17 cellular contexts compared by ENCODE assay signal in the genomic region with DNA sequence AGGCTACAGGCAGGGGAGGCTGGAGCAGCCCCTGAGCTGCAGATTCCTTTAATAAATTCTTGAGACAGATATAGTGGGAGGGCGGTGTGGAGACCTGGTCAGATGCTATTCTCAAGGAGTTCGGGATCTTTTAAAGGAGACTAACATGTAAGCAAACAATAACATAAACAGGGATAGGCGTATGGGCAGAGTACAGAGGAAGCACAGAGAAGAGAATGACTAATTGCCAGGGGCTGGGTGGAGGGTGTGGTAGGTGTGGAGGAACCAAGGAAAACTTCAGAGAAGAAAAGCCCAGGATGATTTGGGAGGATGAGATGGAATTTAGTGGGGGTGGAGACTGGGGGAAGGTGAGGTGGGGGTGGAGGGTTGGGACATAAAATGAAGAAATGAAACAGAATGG. TPM values are rescaled to one million over a fixed set of nuclear protein-coding genes. Genes with fewer than 3 reads are reported as not detected.
DNase-seq lines count a peak whose midpoint lies in the region; ATAC-seq and TF ChIP-seq lines count a peak whose summit lies in the region.
"Had no signal": no experiment of that assay in that cellular context is flagged by ENCODE, and none has a peak within 500 bp of the region (broad histone marks: within the 10 kb centered on the region; RNA-seq: fewer than 3 reads in every experiment).

No MANE protein-coding gene starts in this region.

- no peaks in the 10 kb centered on the region for H3K27me3 ChIP-seq in breast epithelium
- no peaks in the 10 kb centered on the region for H3K27me3 ChIP-seq in tibial artery

- CTCF ChIA-PET in MCF 10A (lab: Yijun Ruan, JAX) = interaction anchor here (0.6 kb wide), 1 partner anchor 89 kb away, joined by 3 read pairs; no protein-coding TSS in a partner anchor

- no peak overlapping the region for H3K4me3 Mint-ChIP-seq in MCF 10A (ENCODE audit: unreplicated experiment)
- H3K4me3 Mint-ChIP-seq: CD14-positive monocyte; CD8-positive, alpha-beta T cell; GM23338 had no signal

- H3K27me3 Mint-ChIP-seq in MCF 10A (ENCODE audit: insufficient read depth, unreplicated experiment) = no peaks in the 10 kb centered on the region

- no peaks in the 10 kb centered on the region for H3K9me3 Mint-ChIP-seq in MCF 10A (ENCODE audit: unreplicated experiment)
- H3K9me3 Mint-ChIP-seq: CD8-positive, alpha-beta T cell had no signal

- H3K4me1 ChIP-seq in breast epithelium = no peaks in the 10 kb centered on the region
- H3K4me1 ChIP-seq in tibial artery = no peaks in the 10 kb centered on the region
- H3K4me1 ChIP-seq: Caco-2 had no signal

- intact Hi-C loops in MCF 10A (cut with micrococcal nuclease) = no loop called here
- intact Hi-C loops in breast epithelium (cut with DNase I; ENCODE audit: low total_unique reads) = no loop called here
- intact Hi-C loops in left cardiac atrium (cut with DNase I) = no loop called here
- intact Hi-C loops in tibial artery (cut with DNase I; ENCODE audit: low total_unique reads) = no loop called here

- TF ChIP-seq CTCF in MCF 10A (IDR thresholded peaks at IDR 0.05; ENCODE audit: unreplicated experiment) (no peak), breast epithelium (IDR thresholded peaks at IDR 0.05) (no peak), tibial artery (IDR thresholded peaks at IDR 0.05) (no peak)

- no peak overlapping the region for H3K27ac ChIP-seq in breast epithelium
- no peak overlapping the region for H3K27ac ChIP-seq in tibial artery
- H3K27ac ChIP-seq: 22Rv1 had no signal

- TF ChIP-seq POLR2A in breast epithelium (IDR thresholded peaks at IDR 0.05) = no peak

- no peak overlapping the region for H3K27ac Mint-ChIP-seq in MCF 10A (ENCODE audit: low read depth, unreplicated experiment)
- H3K27ac Mint-ChIP-seq: CD8-positive, alpha-beta T cell; GM23338 had no signal

- POLR2A ChIA-PET in MCF 10A (lab: Yijun Ruan, JAX) = no interaction called here

- no peaks in the 10 kb centered on the region for H3K36me3 Mint-ChIP-seq in MCF 10A (ENCODE audit: insufficient read depth, unreplicated experiment)
- H3K36me3 Mint-ChIP-seq: CD14-positive monocyte; CD8-positive, alpha-beta T cell had no signal

- ATAC-seq in esophagus mucosa (peak; percentile 76), left cardiac atrium (no peak), GM18519 (IDR thresholded peaks at IDR 0.05; ENCODE audit: low FRiP score, unreplicated experiment) (no peak)
- ATAC-seq: CD8-positive, alpha-beta T cell; GM23338; HepG2 had no signal

- H3K9me3 ChIP-seq in breast epithelium (no peaks in the 10 kb centered on the region), tibial artery (no peaks in the 10 kb centered on the region)

- no peaks in the 10 kb centered on the region for H3K36me3 ChIP-seq in breast epithelium
- H3K36me3 ChIP-seq in tibial artery = no peaks in the 10 kb centered on the region

- H3K4me3 ChIP-seq in breast epithelium (no peak overlapping the region), tibial artery (no peak overlapping the region)
- H3K4me3 ChIP-seq: GM23338 had no signal

- peak; percentile 31 for DNase-seq in MCF 10A (ENCODE audit: unreplicated experiment)
- no peak for DNase-seq in breast epithelium (ENCODE audit: low spot score in 2 of 2)
- DNase-seq in SW480 (ENCODE audit: low spot score) = peak; percentile 14
- no peak for DNase-seq in left cardiac atrium
- no peak for DNase-seq in DMS 273 treated with DMSO at 0.1 percent for 48 hours (lab: John Stamatoyannopoulos, UW)
- DNase-seq in tibial artery = no peak
- DNase-seq: Caco-2; CD8-positive, alpha-beta T cell; DMS53; H7 had no signal

- no TSS peak for BruUV-seq in MCF 10A (replicated peaks; lab: Mats Ljungman, UMichigan)

- H3K4me1 Mint-ChIP-seq in MCF 10A (ENCODE audit: insufficient read depth, unreplicated experiment) = peaks cover 7% of the 10 kb centered on the region
- H3K4me1 Mint-ChIP-seq: CD14-positive monocyte, GM23338 had no signal

RNA-seq across cellular contexts. Expression of gene HEPHL1, which starts 9.7 kb away (rescaled TPM):
- total RNA-seq in MCF 10A (2022) (not detected in 2 replicates), breast epithelium (under 1 TPM in 2 of 3 donors, not detected in 1; 0.15 to 0.33 TPM), esophagus mucosa (13.0 TPM), left cardiac atrium (not detected)
- total RNA-seq: A673; Caco-2; CD8-positive, alpha-beta T cell; H7 had no signal

Comparison
In these comparisons a context has a peak if more than half of its experiments do, and no peak if none do; other contexts are left out.
1. DNase-seq: peak in MCF 10A (single experiment) and SW480 (single experiment); none in breast epithelium (0 of 2), left cardiac atrium (single experiment), DMS 273 treated with DMSO at 0.1 percent for 48 hours (single experiment) and tibial artery (0 of 2).
2. RNA of gene HEPHL1, which starts 9.7 kb away (total RNA-seq): 13.0 TPM in esophagus mucosa (single experiment); 0.15 to 0.33 TPM in breast epithelium, not detected in MCF 10A and not detected in left cardiac atrium; every median in the first group is over 10 times any median in the second.